In genomic region chr2:215136669-215137328, GRCh38 we compare ENCODE assay signal across 10 cellular contexts. TPM values are rescaled to one million over a fixed set of nuclear protein-coding genes. Genes with fewer than 3 reads are reported as not detected.
DNase-seq lines count a peak whose midpoint lies in the region; ATAC-seq and TF ChIP-seq lines count a peak whose summit lies in the region.
"Had no signal": no experiment of that assay in that cellular context is flagged by ENCODE, and none has a peak within 500 bp of the region (broad histone marks: within the 10 kb centered on the region; RNA-seq: fewer than 3 reads in every experiment).

No MANE protein-coding gene starts in this region.

- no peaks in the 10 kb centered on the region for H3K36me3 ChIP-seq in prostate gland

- TF ChIP-seq CTCF in prostate gland (IDR thresholded peaks at IDR 0.05), result no peak

- no peaks in the 10 kb centered on the region for H3K9me3 ChIP-seq in prostate gland

- H3K27me3 ChIP-seq in prostate gland (replicated peaks; ENCODE audit: insufficient read depth), result no peaks in the 10 kb centered on the region

- H3K27ac ChIP-seq in prostate gland, result no peak overlapping the region

- DNase-seq in M059J (ENCODE audit: low read depth) (peak; percentile 64), fibroblast of the conjunctiva (ENCODE audit: low read depth) (peak; percentile 4), NCI-H1417 (lab: John Stamatoyannopoulos, UW) (no peak), NCI-H748 treated with DMSO at 0.1 percent for 48 hours (lab: John Stamatoyannopoulos, UW) (no peak), prostate gland (ENCODE audit: low spot score) (no peak)
- DNase-seq in stimulated activated CD4-positive, alpha-beta T cell treated with anti-CD3 and anti-CD28 coated beads, Interleukin-4, amount 100 ng/mL, for 24 hours, result no peak
- DNase-seq: activated T-cell treated with anti-CD3 and anti-CD28 coated beads, Interleukin-2, amount 50 U/mL, for 4 hours; NCI-H2171 had no signal

- intact Hi-C loops in prostate gland (cut with DNase I), result no loop called here

- no peak for TF ChIP-seq POLR2A in prostate gland (IDR thresholded peaks at IDR 0.05)

- no peak overlapping the region for H3K4me3 ChIP-seq in prostate gland

- ATAC-seq in GM18498 (IDR thresholded peaks at IDR 0.05; ENCODE audit: unreplicated experiment) (peak; percentile 59), GM21723 (IDR thresholded peaks at IDR 0.05; ENCODE audit: unreplicated experiment) (peak; percentile 53)

- WGBS in prostate gland, result 40% methylated on average over 3 of the region's 3 CpGs

- no peaks in the 10 kb centered on the region for H3K4me1 ChIP-seq in prostate gland (replicated peaks)

RNA-seq across cellular contexts. Expression of gene ABCA12, which starts 1.6 kb away (rescaled TPM):
- 0.07 TPM in 1 of 2 replicates, not detected in the other for total RNA-seq in M059J (2014; rRNA removed; shearing (Covaris generic))
- total RNA-seq in prostate gland, result 1 to 10 TPM in 1 of 2 donors, under 1 TPM in 1; 0.68 to 1.1 TPM
- total RNA-seq: activated T-cell treated with anti-CD3 and anti-CD28 coated beads, Interleukin-2, amount 50 U/mL, for 4 hours had no signal

Comparison
In these comparisons a context has a peak if more than half of its experiments do, and no peak if none do; other contexts are left out.
1. DNase-seq: peak in M059J (single experiment) and fibroblast of the conjunctiva (single experiment); none in NCI-H1417 (0 of 3), stimulated activated CD4-positive, alpha-beta T cell treated with anti-CD3 and anti-CD28 coated beads, Interleukin-4, amount 100 ng/mL, for 24 hours (single experiment), NCI-H748 treated with DMSO at 0.1 percent for 48 hours (single experiment) and prostate gland (single experiment).